8 cellular contexts compared by ENCODE assay signal in the genomic region with DNA sequence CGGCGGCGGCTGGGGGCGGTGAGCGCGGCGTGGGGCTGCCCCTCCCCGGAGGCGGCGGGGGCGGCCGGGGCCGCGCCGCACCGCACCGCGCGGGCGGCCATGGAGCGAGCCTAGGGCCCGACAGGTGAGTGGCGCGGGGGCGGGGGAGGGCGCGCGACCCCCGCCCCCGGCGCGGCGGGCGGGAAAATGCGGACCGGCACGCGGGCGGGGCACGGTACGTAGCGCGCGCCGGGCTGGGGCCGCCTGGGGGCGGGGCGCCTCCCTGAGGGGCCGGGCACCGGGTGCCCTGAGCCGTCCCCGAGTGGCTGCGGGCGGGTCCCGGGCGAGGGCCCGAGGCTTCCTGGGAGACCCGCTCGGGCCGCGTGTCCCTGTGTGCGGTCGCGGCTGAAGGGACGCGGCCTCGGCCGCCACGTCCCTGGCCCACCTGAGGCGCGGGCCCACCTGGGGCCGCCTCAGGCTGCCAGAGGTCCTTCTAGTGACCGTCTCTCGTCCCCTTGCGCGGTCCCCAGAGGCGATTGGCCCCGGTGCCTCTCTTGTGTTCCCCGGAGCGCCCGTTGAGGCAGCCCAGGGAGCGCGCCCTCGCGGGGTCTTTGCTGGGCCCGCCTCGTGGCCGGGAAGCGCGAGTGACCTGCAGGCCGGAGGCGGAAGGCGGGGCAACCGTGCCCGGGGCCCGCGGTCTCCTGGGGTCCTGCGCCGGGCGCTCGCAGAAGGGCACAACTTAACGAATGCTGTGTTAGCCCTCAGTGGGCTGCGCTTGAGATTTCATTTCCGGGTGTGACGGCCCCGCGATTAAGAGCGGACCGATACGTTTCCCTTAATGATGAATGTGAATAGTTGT.
DNase-seq lines count a peak whose midpoint lies in the region; ATAC-seq and TF ChIP-seq lines count a peak whose summit lies in the region.

No MANE protein-coding gene starts in this region.

- DNase-seq in SIG-M5 treated with dmso at 0.1 percent for 504 hours (lab: John Stamatoyannopoulos, UW; ENCODE audit: unreplicated experiment) (peak; percentile 62), SIG-M5 (lab: John Stamatoyannopoulos, UW) (no peak), NCI-H2081 treated with DMSO at 0.1 percent for 48 hours (lab: John Stamatoyannopoulos, UW) (peak; percentile 6), T47D (ENCODE audit: low read depth in 1 of 2, low spot score in 1 of 2) (peak; percentile 82 to 88), islet precursor cell (peak; percentile 86)
- DNase-seq in stimulated activated CD4-positive, alpha-beta T cell treated with anti-CD3 and anti-CD28 coated beads, Interleukin-15, amount 100 ng/mL, for 1 hour (ENCODE audit: low read depth in 1 of 2, low spot score in 1 of 2), result peak; percentile 50 to 67

- no peak for TF ChIP-seq CTCF in VCaP (conservative IDR thresholded peaks at IDR 0.05)

- H3K27ac ChIP-seq in VCaP, result peak overlapping the region; percentile 98

- in situ Hi-C loops in T47D (cut with HindIII; ENCODE audit: low pct_unique_long_range_greater_than_20kb, low sequenced_read_pairs), result no loop called here

- peak; percentile 72 for ATAC-seq in HG02943 (IDR thresholded peaks at IDR 0.05; ENCODE audit: low read depth, unreplicated experiment)
